Comparison of ENCODE assay signal across 17 cellular contexts in genomic region chr5:98638701-98639100, GRCh38.
DNase-seq lines count a peak whose midpoint lies in the region; ATAC-seq and TF ChIP-seq lines count a peak whose summit lies in the region.
"Had no signal": no experiment of that assay in that cellular context is flagged by ENCODE, and none has a peak within 500 bp of the region (broad histone marks: within the 10 kb centered on the region; RNA-seq: fewer than 3 reads in every experiment).

No MANE protein-coding gene starts in this region.

- no peaks in the 10 kb centered on the region for H3K36me3 Mint-ChIP-seq in endothelial cell (ENCODE audit: low read depth, unreplicated experiment)

- peaks cover 11% of the 10 kb centered on the region for H3K4me1 ChIP-seq in IMR-90 (ENCODE audit: control insufficient read depth, insufficient read depth, low read length)
- peaks cover 4% of the 10 kb centered on the region for H3K4me1 ChIP-seq in mesenchymal stem cell (ENCODE audit: control insufficient read depth, insufficient read depth, low read depth, low read length)
- H3K4me1 ChIP-seq: BLaER1 had no signal

- H3K9me3 Mint-ChIP-seq in endothelial cell (ENCODE audit: unreplicated experiment), result no peaks in the 10 kb centered on the region
- H3K9me3 Mint-ChIP-seq: dendritic cell treated with granulocyte-macrophage colony-stimulating factor and Interleukin-4, amounts not matched to agents 40 ng/mL and 50 ng/mL, for 4 days had no signal

- H3K4me2 ChIP-seq in IMR-90 (ENCODE audit: low read depth, low read length) (no peak overlapping the region), mesenchymal stem cell (ENCODE audit: low read length, poor library complexity, severe bottlenecking) (no peak overlapping the region)
- H3K4me2 ChIP-seq: BLaER1 had no signal

- H3K79me1 ChIP-seq in IMR-90 (ENCODE audit: low read depth in 1 of 2, low read length in 2 of 2), result no peaks in the 10 kb centered on the region
- no peaks in the 10 kb centered on the region for H3K79me1 ChIP-seq in mesenchymal stem cell (replicated peaks; ENCODE audit: low read length, poor library complexity, severe bottlenecking)

- H3K27me3 Mint-ChIP-seq in endothelial cell (ENCODE audit: unreplicated experiment), result no peaks in the 10 kb centered on the region
- H3K27me3 Mint-ChIP-seq: dendritic cell treated with granulocyte-macrophage colony-stimulating factor and Interleukin-4, amounts not matched to agents 40 ng/mL and 50 ng/mL, for 4 days had no signal

- H3K18ac ChIP-seq in IMR-90 (ENCODE audit: low read depth, low read length) (no peak overlapping the region), mesenchymal stem cell (ENCODE audit: low read depth in 1 of 2, low read length in 2 of 2) (no peak overlapping the region)

- H4K20me1 ChIP-seq in IMR-90 (ENCODE audit: insufficient read depth, low read length), result no peaks in the 10 kb centered on the region
- H4K20me1 ChIP-seq: BLaER1 had no signal

- H2AFZ ChIP-seq in IMR-90 (replicated peaks; ENCODE audit: low read length, poor library complexity), result no peak overlapping the region
- H2AFZ ChIP-seq in mesenchymal stem cell (ENCODE audit: low read depth, low read length), result no peak overlapping the region

- no peak overlapping the region for H3K4me3 Mint-ChIP-seq in endothelial cell (ENCODE audit: unreplicated experiment)
- H3K4me3 Mint-ChIP-seq: activated CD4-positive, alpha-beta T cell treated with anti-CD3 and anti-CD28 coated beads for 36 hours; dendritic cell treated with granulocyte-macrophage colony-stimulating factor and Interleukin-4, amounts not matched to agents 40 ng/mL and 50 ng/mL, for 4 days had no signal

- H3K27ac ChIP-seq in IMR-90 (ENCODE audit: insufficient read depth, low read length) (no peak overlapping the region), brain microvascular endothelial cell (no peak overlapping the region), mesenchymal stem cell (ENCODE audit: low read length, poor library complexity, severe bottlenecking) (peak overlapping the region; percentile 53), WERI-Rb-1 (no peak overlapping the region)
- H3K27ac ChIP-seq: BLaER1, RWPE1 had no signal

- H3K9me1 ChIP-seq in IMR-90 (ENCODE audit: insufficient read depth, low read length), result no peaks in the 10 kb centered on the region

- dilution Hi-C loops in IMR-90 (cut with HindIII; ENCODE audit: low sequenced_read_pairs, unreplicated experiment), result no loop called here

- no TSS peak for BruUV-seq in IMR-90 (replicated peaks; lab: Mats Ljungman, UMichigan)

- no peak overlapping the region for H3K4me3 ChIP-seq in AG09309 (ENCODE audit: control insufficient read depth, low read depth, low read length)
- no peak overlapping the region for H3K4me3 ChIP-seq in IMR-90 (ENCODE audit: insufficient read depth, low read depth, low read length)
- H3K4me3 ChIP-seq in brain microvascular endothelial cell (ENCODE audit: low read depth, low read length), result no peak overlapping the region
- H3K4me3 ChIP-seq in mesenchymal stem cell (ENCODE audit: insufficient read depth in 1 of 2, low read depth in 1 of 2, low read length in 2 of 2), result no peak overlapping the region
- H3K4me3 ChIP-seq in WERI-Rb-1 (ENCODE audit: low read depth, low read length), result no peak overlapping the region
- H3K4me3 ChIP-seq: BLaER1, GM12878 had no signal

- no peak overlapping the region for H3K27ac Mint-ChIP-seq in endothelial cell (ENCODE audit: unreplicated experiment)
- H3K27ac Mint-ChIP-seq: activated CD4-positive, alpha-beta T cell treated with anti-CD3 and anti-CD28 coated beads for 36 hours; dendritic cell treated with granulocyte-macrophage colony-stimulating factor and Interleukin-4, amounts not matched to agents 40 ng/mL and 50 ng/mL, for 4 days had no signal

- H2BK5ac ChIP-seq in IMR-90 (ENCODE audit: low read depth, low read length, poor library complexity, severe bottlenecking), result no peak overlapping the region
- no peak overlapping the region for H2BK5ac ChIP-seq in mesenchymal stem cell (ENCODE audit: low read depth, low read length, poor library complexity, severe bottlenecking)

- no peak for TF ChIP-seq POLR2A in IMR-90 (IDR thresholded peaks at IDR 0.05; ENCODE audit: low read depth, low read length)
- TF ChIP-seq POLR2A in GM18505 (IDR thresholded peaks at IDR 0.05; ENCODE audit: borderline replicate concordance, extremely low read depth, insufficient read depth, insufficient read length), result no peak

- no peak overlapping the region for H2BK12ac ChIP-seq in mesenchymal stem cell (ENCODE audit: low read length in 2 of 2)

- TF ChIP-seq CTCF in AG09309 (IDR thresholded peaks at IDR 0.05; ENCODE audit: control insufficient read depth, insufficient read depth, low read depth, low read length, missing control alignments), result no peak
- TF ChIP-seq CTCF in IMR-90 (conservative IDR thresholded peaks at IDR 0.05; ENCODE audit: low read depth, low read length), result no peak
- no peak for TF ChIP-seq CTCF in brain microvascular endothelial cell (IDR thresholded peaks at IDR 0.05; ENCODE audit: low read depth, low read length, missing control alignments)
- TF ChIP-seq CTCF in endothelial cell (IDR thresholded peaks at IDR 0.05; ENCODE audit: unreplicated experiment), result no peak
- TF ChIP-seq CTCF in WERI-Rb-1 (IDR thresholded peaks at IDR 0.05; ENCODE audit: low read depth, low read length), result no peak

- no peaks in the 10 kb centered on the region for H3K27me3 ChIP-seq in IMR-90 (ENCODE audit: control insufficient read depth, insufficient read depth, low read length)
- no peaks in the 10 kb centered on the region for H3K27me3 ChIP-seq in brain microvascular endothelial cell (replicated peaks)
- H3K27me3 ChIP-seq in mesenchymal stem cell (ENCODE audit: control insufficient read depth in 1 of 2, insufficient read depth in 1 of 2, low read length in 2 of 2), result no peaks in the 10 kb centered on the region
- peaks cover 2% of the 10 kb centered on the region for H3K27me3 ChIP-seq in WERI-Rb-1 (ENCODE audit: insufficient read depth, low read depth, severe bottlenecking)
- H3K27me3 ChIP-seq: BLaER1 had no signal

- in situ Hi-C loops in IMR-90 (cut with MboI; ENCODE audit: low sequenced_read_pairs), result no loop called here
- in situ Hi-C loops in brain microvascular endothelial cell (cut with HindIII; ENCODE audit: low pct_ligation_motif_present, low sequenced_read_pairs), result no loop called here

- H3K9ac ChIP-seq in IMR-90 (ENCODE audit: low read depth, low read length) (no peak overlapping the region), mesenchymal stem cell (ENCODE audit: low read length) (no peak overlapping the region)
- H3K9ac ChIP-seq: BLaER1 had no signal

- H3K4ac ChIP-seq in IMR-90 (ENCODE audit: low read depth, low read length) (no peak overlapping the region), mesenchymal stem cell (ENCODE audit: low read depth in 1 of 2, low read length in 2 of 2) (no peak overlapping the region)

- H3K14ac ChIP-seq in IMR-90 (replicated peaks; ENCODE audit: low read depth, low read length) (no peak overlapping the region), mesenchymal stem cell (ENCODE audit: low read length in 2 of 2) (no peak overlapping the region)

- H2AK5ac ChIP-seq in IMR-90 (ENCODE audit: low read depth, low read length), result no peak overlapping the region
- H2AK5ac ChIP-seq in mesenchymal stem cell (ENCODE audit: low read length, severe bottlenecking), result no peak overlapping the region

- CTCF ChIA-PET in IMR-90 (lab: Yijun Ruan, JAX), result no interaction called here

- no peak overlapping the region for H4K8ac ChIP-seq in IMR-90 (ENCODE audit: low read depth in 2 of 2, low read length in 2 of 2)
- no peak overlapping the region for H4K8ac ChIP-seq in mesenchymal stem cell (ENCODE audit: low read length)

- POLR2A ChIA-PET in IMR-90 (lab: Charles Lee; ENCODE audit: unreplicated experiment), result no interaction called here

- no peak overlapping the region for H4K5ac ChIP-seq in IMR-90 (ENCODE audit: low read depth, low read length)

- peaks cover 2% of the 10 kb centered on the region for H3K4me1 Mint-ChIP-seq in endothelial cell (ENCODE audit: unreplicated experiment)
- H3K4me1 Mint-ChIP-seq: activated CD4-positive, alpha-beta T cell treated with anti-CD3 and anti-CD28 coated beads for 36 hours had no signal

- no peak overlapping the region for H3K56ac ChIP-seq in IMR-90 (ENCODE audit: extremely low read depth, insufficient read depth, low read length)

- ATAC-seq in IMR-90 (ENCODE audit: low read depth), result peak; percentile 83
- no peak for ATAC-seq in GM18505 (IDR thresholded peaks at IDR 0.05; ENCODE audit: unreplicated experiment)
- no peak for ATAC-seq in GM18511 (IDR thresholded peaks at IDR 0.05; ENCODE audit: unreplicated experiment)
- ATAC-seq: activated CD4-positive, alpha-beta T cell treated with anti-CD3 and anti-CD28 coated beads for 36 hours; GM12878 had no signal

- no peak overlapping the region for H4K91ac ChIP-seq in IMR-90 (ENCODE audit: insufficient read depth, low read depth, low read length)
- H4K91ac ChIP-seq in mesenchymal stem cell (ENCODE audit: low read length), result no peak overlapping the region

- H3K36me3 ChIP-seq in IMR-90 (ENCODE audit: control insufficient read depth, insufficient read depth, low read length) (no peaks in the 10 kb centered on the region), brain microvascular endothelial cell (replicated peaks) (no peaks in the 10 kb centered on the region), mesenchymal stem cell (ENCODE audit: control insufficient read depth in 1 of 2, insufficient read depth in 2 of 2, low read depth in 1 of 2, low read length in 2 of 2) (no peaks in the 10 kb centered on the region), WERI-Rb-1 (no peaks in the 10 kb centered on the region)
- H3K36me3 ChIP-seq: BLaER1 had no signal

- TF ChIP-seq RAD21 in IMR-90 (IDR thresholded peaks at IDR 0.05; ENCODE audit: low read length), result no peak

- H3K9me3 ChIP-seq in IMR-90 (ENCODE audit: control insufficient read depth, insufficient read depth, low read length) (no peaks in the 10 kb centered on the region), mesenchymal stem cell (ENCODE audit: control insufficient read depth, low read length) (no peaks in the 10 kb centered on the region), WERI-Rb-1 (ENCODE audit: severe bottlenecking) (no peaks in the 10 kb centered on the region)
- H3K9me3 ChIP-seq: BLaER1 had no signal

- H2BK15ac ChIP-seq in IMR-90 (ENCODE audit: low read depth, low read length) (no peak overlapping the region), mesenchymal stem cell (ENCODE audit: low read depth, poor library complexity, severe bottlenecking) (no peak overlapping the region)

- no peak overlapping the region for H3K23ac ChIP-seq in IMR-90 (ENCODE audit: low read depth, low read length)
- no peak overlapping the region for H3K23ac ChIP-seq in mesenchymal stem cell (ENCODE audit: low read length in 2 of 2)

- no peak overlapping the region for H2BK20ac ChIP-seq in IMR-90 (ENCODE audit: low read depth, low read length)

- H2BK120ac ChIP-seq in IMR-90 (ENCODE audit: low read depth, low read length) (no peak overlapping the region), mesenchymal stem cell (ENCODE audit: low read depth, low read length) (no peak overlapping the region)

- DNase-seq in AG09309 (ENCODE audit: low read depth), result peak; percentile 80
- DNase-seq in IMR-90, result peak; percentile 87
- peak; percentile 83 for DNase-seq in brain microvascular endothelial cell
- DNase-seq in mesenchymal stem cell, result peak; percentile 38
- no peak for DNase-seq in endothelial cell (ENCODE audit: low spot score)
- no peak for DNase-seq in WERI-Rb-1
- DNase-seq: activated CD4-positive, alpha-beta T cell treated with anti-CD3 and anti-CD28 coated beads for 36 hours; DMS153; mesendoderm; NCI-H1694 treated with DMSO at 0.1 percent for 48 hours; NCI-H748 treated with DMSO at 0.1 percent for 48 hours had no signal

- H2AK9ac ChIP-seq in IMR-90 (replicated peaks; ENCODE audit: low read depth, low read length, poor library complexity), result no peak overlapping the region

- intact Hi-C loops in IMR-90 (cut with micrococcal nuclease), result loop anchor here (10.0 kb wide), 1 partner anchor 126 kb away; no protein-coding TSS in a partner anchor

- WGBS in IMR-90 (ENCODE audit: extremely low coverage in 2 of 2, insufficient read length in 1 of 2), 2 experiments, result no CpG with 5 or more reads among the region's 1 CpG
- no CpG with 5 or more reads among the region's 1 CpG for WGBS in mesenchymal stem cell

Comparison
In these comparisons a context has a peak if more than half of its experiments do, and no peak if none do; other contexts are left out.
1. DNase-seq: peak in AG09309 (single experiment), IMR-90 (single experiment), brain microvascular endothelial cell (single experiment) and mesenchymal stem cell (single experiment); none in endothelial cell (single experiment) and WERI-Rb-1 (single experiment).